14 cellular contexts compared by ENCODE assay signal in the genomic region with DNA sequence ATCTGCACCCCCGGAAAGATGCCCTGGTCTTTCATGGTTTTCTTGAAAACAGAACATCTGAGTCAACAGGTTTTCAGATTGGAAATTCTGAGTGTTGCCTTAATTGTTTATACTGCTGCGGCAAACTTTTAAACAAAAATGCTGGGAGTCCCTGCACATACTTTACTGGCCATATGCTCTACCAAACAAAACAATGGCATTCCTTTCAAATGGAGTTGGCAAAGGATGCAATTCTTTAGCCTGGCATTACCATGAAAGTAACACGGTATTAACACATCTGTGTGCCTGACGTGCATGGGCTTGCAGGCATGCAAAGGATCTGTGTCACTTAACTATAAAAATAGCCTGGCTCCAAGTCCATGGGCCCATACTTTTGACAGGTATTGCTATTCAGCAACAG. TPM values are rescaled to one million over a fixed set of nuclear protein-coding genes. Genes with fewer than 3 reads are reported as not detected.
DNase-seq lines count a peak whose midpoint lies in the region; ATAC-seq and TF ChIP-seq lines count a peak whose summit lies in the region.
"Had no signal": no experiment of that assay in that cellular context is flagged by ENCODE, and none has a peak within 500 bp of the region (broad histone marks: within the 10 kb centered on the region; RNA-seq: fewer than 3 reads in every experiment).

No MANE protein-coding gene starts in this region.

- H3K36me3 Mint-ChIP-seq in neural progenitor cell: no peaks in the 10 kb centered on the region

- H3K36me3 ChIP-seq in HUES64 (ENCODE audit: insufficient read depth, low read length): no peaks in the 10 kb centered on the region
- H3K36me3 ChIP-seq in mammary epithelial cell (ENCODE audit: insufficient read depth, low read length): peaks cover 40% of the 10 kb centered on the region
- H3K36me3 ChIP-seq in iPS-20b (ENCODE audit: insufficient read depth, low read depth, low read length): no peaks in the 10 kb centered on the region
- H3K36me3 ChIP-seq in thoracic aorta: no peaks in the 10 kb centered on the region
- H3K36me3 ChIP-seq in neural progenitor cell: no peaks in the 10 kb centered on the region

- H4K20me1 ChIP-seq in mammary epithelial cell (ENCODE audit: insufficient read depth, low read length) (no peaks in the 10 kb centered on the region), neural progenitor cell (ENCODE audit: low read depth) (no peaks in the 10 kb centered on the region)

- H3K9me3 ChIP-seq in HUES64 (ENCODE audit: insufficient read depth, low read depth, low read length): no peaks in the 10 kb centered on the region
- no peaks in the 10 kb centered on the region for H3K9me3 ChIP-seq in mammary epithelial cell (replicated peaks; ENCODE audit: insufficient read depth, low read length)
- H3K9me3 ChIP-seq in iPS-20b (ENCODE audit: insufficient read depth, low read depth, low read length): no peaks in the 10 kb centered on the region
- no peaks in the 10 kb centered on the region for H3K9me3 ChIP-seq in thoracic aorta
- no peaks in the 10 kb centered on the region for H3K9me3 ChIP-seq in neural progenitor cell (ENCODE audit: low read depth)

- no peak overlapping the region for H3K4me3 Mint-ChIP-seq in neural progenitor cell
- H3K4me3 Mint-ChIP-seq: activated CD8-positive, alpha-beta T cell treated with anti-CD3 and anti-CD28 coated beads, Interleukin-2, amount 10 ng/mL, durations not matched to agents 7 days and 5 days; activated naive CD8-positive, alpha-beta T cell treated with anti-CD3 and anti-CD28 coated beads, Interleukin-2, amount 50 U/mL, for 24 hours had no signal

- H3K4me2 ChIP-seq in mammary epithelial cell (ENCODE audit: insufficient read depth, low read depth, low read length) (peak overlapping the region; percentile 88), neural progenitor cell (no peak overlapping the region)

- H3K4me3 ChIP-seq in HUES64 (ENCODE audit: low read length) (peak overlapping the region; percentile 63), mammary epithelial cell (replicated peaks in 1 of 3; ENCODE audit: insufficient read depth in 1 of 3, low read depth in 2 of 3, low read length in 3 of 3) (peak overlapping the region; percentile 70 to 92 (median 89)), iPS-20b (ENCODE audit: low read length) (peak overlapping the region; percentile 76), thoracic aorta (peak overlapping the region; percentile 72), neural progenitor cell (no peak overlapping the region)

- H3K27me3 ChIP-seq in HUES64 (ENCODE audit: insufficient read depth, low read length) (peaks cover 46% of the 10 kb centered on the region), mammary epithelial cell (ENCODE audit: insufficient read depth, low read length) (no peaks in the 10 kb centered on the region), iPS-20b (ENCODE audit: insufficient read depth, low read length) (peaks cover 44% of the 10 kb centered on the region), thoracic aorta (replicated peaks; ENCODE audit: insufficient read depth) (no peaks in the 10 kb centered on the region), neural progenitor cell (peaks cover 65% of the 10 kb centered on the region)

- no peak overlapping the region for H2AFZ ChIP-seq in mammary epithelial cell (ENCODE audit: low read depth, low read length)
- no peak overlapping the region for H2AFZ ChIP-seq in neural progenitor cell (replicated peaks)

- TF ChIP-seq CTCF in mammary epithelial cell (conservative IDR thresholded peaks at IDR 0.05 in 1 of 2, IDR thresholded peaks at IDR 0.05 in 1 of 2; ENCODE audit: extremely low read depth in 1 of 2, insufficient read depth in 1 of 2, low read depth in 1 of 2, low read length in 2 of 2) (no peak), thoracic aorta (IDR thresholded peaks at IDR 0.05) (no peak), neural progenitor cell (IDR thresholded peaks at IDR 0.05) (no peak)

- H3K9me3 Mint-ChIP-seq in neural progenitor cell: no peaks in the 10 kb centered on the region
- H3K9me3 Mint-ChIP-seq: activated naive CD8-positive, alpha-beta T cell treated with anti-CD3 and anti-CD28 coated beads, Interleukin-2, amount 50 U/mL, for 24 hours had no signal

- CTCF ChIA-PET in mammary epithelial cell (lab: Charles Lee; ENCODE audit: low non-redundant PET): no interaction called here

- no TSS peak for BruUV-seq in mammary epithelial cell (replicated peaks; lab: Mats Ljungman, UMichigan)

- DNase-seq in mammary epithelial cell: peak; percentile 83
- no peak for DNase-seq in thoracic aorta (ENCODE audit: low spot score)
- no peak for DNase-seq in midbrain (lab: John Stamatoyannopoulos, UW)
- DNase-seq in activated gamma-delta T cell treated with Interleukin-2 at 50 U/mL for 16 hours: no peak
- DNase-seq in foreskin melanocyte: no peak
- DNase-seq in neural progenitor cell (ENCODE audit: low spot score): no peak
- DNase-seq: activated CD8-positive, alpha-beta T cell treated with anti-CD3 and anti-CD28 coated beads, Interleukin-2, amount 10 ng/mL, durations not matched to agents 7 days and 5 days; activated naive CD8-positive, alpha-beta T cell treated with anti-CD3 and anti-CD28 coated beads, Interleukin-2, amount 50 U/mL, for 24 hours; NCI-H187 treated with DMSO at 0.1 percent for 48 hours; occipital lobe had no signal

- H3K79me2 ChIP-seq in mammary epithelial cell (ENCODE audit: insufficient read depth, low read length) (peaks cover 93% of the 10 kb centered on the region), neural progenitor cell (ENCODE audit: low read depth) (no peaks in the 10 kb centered on the region)

- WGBS in HUES64: 22% methylated on average over 4 of the region's 4 CpGs
- WGBS in mammary epithelial cell (ENCODE audit: low coverage, missing lambda C conversion rate): 3% methylated on average over 4 of the region's 4 CpGs

- H3K9ac ChIP-seq in HUES64 (ENCODE audit: low read depth, low read length): 0 out of 2 replicates have a peak overlapping the region, but pooled peaks have one; percentile 35
- H3K9ac ChIP-seq in mammary epithelial cell (ENCODE audit: insufficient read depth, low read length): peak overlapping the region; percentile 92
- H3K9ac ChIP-seq in iPS-20b (ENCODE audit: low read depth, low read length): peak overlapping the region; percentile 53; the same call in 1 of the 2 replicates
- H3K9ac ChIP-seq in neural progenitor cell: no peak overlapping the region

- H3K4me1 ChIP-seq in HUES64 (ENCODE audit: insufficient read depth, low read length) (peaks cover 50% of the 10 kb centered on the region), mammary epithelial cell (ENCODE audit: insufficient read depth, low read length) (peaks cover 29% of the 10 kb centered on the region), iPS-20b (ENCODE audit: insufficient read depth, low read length) (peaks cover 43% of the 10 kb centered on the region), thoracic aorta (ENCODE audit: control insufficient read depth in 1 of 2, low read depth in 2 of 2) (peaks cover 15 to 59% of the 10 kb centered on the region in 2 donors), neural progenitor cell (peaks cover 15% of the 10 kb centered on the region)

- H3K27ac ChIP-seq in HUES64 (ENCODE audit: low read depth, low read length) (peak overlapping the region; percentile 70; the same call in 1 of the 2 replicates), mammary epithelial cell (ENCODE audit: insufficient read depth, low read depth, low read length) (peak overlapping the region; percentile 87), iPS-20b (ENCODE audit: low read length) (no peak overlapping the region), thoracic aorta (peak overlapping the region; percentile 86 to 88), neural progenitor cell (no peak overlapping the region)
- H3K27ac ChIP-seq: HL-60 had no signal

- H3K27ac Mint-ChIP-seq in neural progenitor cell: no peak overlapping the region
- H3K27ac Mint-ChIP-seq: activated CD8-positive, alpha-beta T cell treated with anti-CD3 and anti-CD28 coated beads, Interleukin-2, amount 10 ng/mL, durations not matched to agents 7 days and 5 days; activated naive CD8-positive, alpha-beta T cell treated with anti-CD3 and anti-CD28 coated beads, Interleukin-2, amount 50 U/mL, for 24 hours had no signal

- peaks cover 29% of the 10 kb centered on the region for H3K4me1 Mint-ChIP-seq in neural progenitor cell

- H3F3A ChIP-seq in neural progenitor cell (ENCODE audit: low read depth): no peaks in the 10 kb centered on the region

- in situ Hi-C loops in mammary epithelial cell (cut with MboI; ENCODE audit: low sequenced_read_pairs in 2 of 2): loop anchor here in 1 of 2 donors (5.0 to 10.0 kb wide), 2 partner anchors 584 to 651 kb away; no protein-coding TSS in a partner anchor

- peaks cover 11% of the 10 kb centered on the region for H3K27me3 Mint-ChIP-seq in neural progenitor cell (ENCODE audit: insufficient read depth, low read depth)

- intact Hi-C loops in mammary epithelial cell (cut with micrococcal nuclease): loop anchor here (1.0 to 5.0 kb wide), 3 partner anchors 451 to 550 kb away; no protein-coding TSS in a partner anchor

- no peak for ATAC-seq in thoracic aorta (ENCODE audit: insufficient number of reproducible peaks, low FRiP score, low read depth)
- ATAC-seq: activated CD8-positive, alpha-beta T cell treated with anti-CD3 and anti-CD28 coated beads, Interleukin-2, amount 10 ng/mL, durations not matched to agents 7 days and 5 days; activated naive CD8-positive, alpha-beta T cell treated with anti-CD3 and anti-CD28 coated beads, Interleukin-2, amount 50 U/mL, for 24 hours had no signal

- dilution Hi-C loops in mammary epithelial cell (cut with HindIII; ENCODE audit: low sequenced_read_pairs): loop anchor here (5.0 kb wide), 1 partner anchor 596 kb away; no protein-coding TSS in a partner anchor

RNA-seq across cellular contexts. Expression of a gene that starts 4.2 kb away (rescaled TPM):
- 0.35 TPM for polyA plus RNA-seq in HUES64 (2013, experiment 1 of 2)
- 0.38 TPM for polyA plus RNA-seq in HUES64 (2013, experiment 2 of 2)
- 100 to 1,000 TPM in 1 of 2 donors, 10 to 100 TPM in 1; 58.8 to 147 TPM for total RNA-seq in mammary epithelial cell
- polyA plus RNA-seq in mammary epithelial cell: 58.2 TPM
- polyA minus RNA-seq in mammary epithelial cell: 180 TPM
- total RNA-seq in thoracic aorta: 10 to 100 TPM; 24.0 to 44.8 TPM
- 0.09 TPM in 1 of 2 replicates, not detected in the other for total RNA-seq in neural progenitor cell (ENCODE audit: low replicate concordance)
- total RNA-seq: activated CD8-positive, alpha-beta T cell treated with anti-CD3 and anti-CD28 coated beads, Interleukin-2, amount 10 ng/mL, durations not matched to agents 7 days and 5 days; G401 had no signal

Comparison
In these comparisons a context has a peak if more than half of its experiments do, and no peak if none do; other contexts are left out.
1. H3K27ac ChIP-seq: peak in HUES64 (single experiment), mammary epithelial cell (single experiment) and thoracic aorta (2 of 2); none in iPS-20b (single experiment) and neural progenitor cell (single experiment).
2. RNA of a gene that starts 4.2 kb away (total RNA-seq): 58.8 to 147 TPM in mammary epithelial cell and 24.0 to 44.8 TPM in thoracic aorta; 0.09 TPM in neural progenitor cell; every median in the first group is over 10 times any median in the second.